In the genomic region with DNA sequence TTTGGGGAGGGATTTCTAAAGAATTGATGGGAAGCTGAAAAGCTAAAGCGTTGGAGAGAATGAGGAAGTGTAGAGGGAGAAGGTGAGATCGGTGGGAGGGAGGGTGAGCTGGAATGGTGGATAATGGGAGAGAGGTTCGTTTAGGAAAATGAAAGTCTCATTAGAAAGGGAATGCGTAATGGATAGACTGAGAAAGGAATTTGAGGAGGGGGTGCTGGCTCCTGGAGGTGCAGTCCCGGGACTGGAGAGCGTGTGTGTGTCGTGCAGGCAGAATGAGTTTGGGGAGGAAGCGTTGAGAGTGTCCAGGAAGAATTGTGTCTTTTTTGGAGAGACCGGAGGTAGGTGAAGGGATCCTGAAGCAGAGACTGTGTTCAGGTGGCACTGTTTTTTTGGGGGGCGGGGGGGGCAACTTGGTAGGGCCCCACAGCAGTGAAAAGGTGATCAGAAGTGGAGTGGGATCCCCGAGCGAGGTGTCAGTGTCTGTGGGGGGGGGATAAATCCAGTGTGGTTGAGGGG, we compare ENCODE assay signal across 8 cellular contexts. TPM values are rescaled to one million over a fixed set of nuclear protein-coding genes. Genes with fewer than 3 reads are reported as not detected.
DNase-seq lines count a peak whose midpoint lies in the region; ATAC-seq, FAIRE-seq and TF ChIP-seq lines count a peak whose summit lies in the region.

No MANE protein-coding gene starts in this region.

- H2BK120ac ChIP-seq in mesenchymal stem cell (ENCODE audit: low read depth, low read length) = peak overlapping the region; percentile 81

- peak overlapping the region in 1 of 2 experiments; percentile 31 for H3K14ac ChIP-seq in mesenchymal stem cell (ENCODE audit: low read length in 2 of 2)

- no peak for FAIRE-seq in K562 (lab: Jason Lieb, UNC)

- H3K36me3 ChIP-seq in heart left ventricle (peaks cover 0 to 2% (median 0%) of the 10 kb centered on the region in 9 donors), K562 (ENCODE audit: control insufficient read depth, insufficient read depth, low read length) (peaks cover 17% of the 10 kb centered on the region; the same call in 2 of the 3 replicates), mesenchymal stem cell (ENCODE audit: control insufficient read depth in 1 of 2, insufficient read depth in 2 of 2, low read depth in 1 of 2, low read length in 2 of 2) (no peaks in the 10 kb centered on the region), aorta (ENCODE audit: control insufficient read depth in 1 of 2, insufficient read depth in 2 of 2, low read length in 1 of 2) (no peaks in the 10 kb centered on the region)

- peaks cover 29% of the 10 kb centered on the region for H4K20me1 ChIP-seq in K562 (replicated peaks; ENCODE audit: control insufficient read depth, insufficient read depth, low read length)

- POLR2A ChIA-PET in K562 (lab: Yijun Ruan, JAX) = interaction anchor here (0.6 to 3.8 kb wide), 7 partner anchors 9 to 84 kb away, joined by 3 to 17 read pairs (median 4); partner anchors contain the start of gene EIF3K

- peak overlapping the region; percentile 61 to 64 for H3K18ac ChIP-seq in mesenchymal stem cell (ENCODE audit: low read depth in 1 of 2, low read length in 2 of 2)

- H3K27me3 ChIP-seq in heart left ventricle (no peaks in the 10 kb centered on the region), K562 (ENCODE audit: control insufficient read depth in 2 of 2, insufficient read depth in 2 of 2, low read length in 2 of 2) (no peaks in the 10 kb centered on the region), mesenchymal stem cell (ENCODE audit: control insufficient read depth in 1 of 2, insufficient read depth in 1 of 2, low read length in 2 of 2) (no peaks in the 10 kb centered on the region), aorta (ENCODE audit: control insufficient read depth in 1 of 2, insufficient read depth in 2 of 2, low read length in 1 of 2) (no peaks in the 10 kb centered on the region)

- TF ChIP-seq CTCF in heart left ventricle (IDR thresholded peaks at IDR 0.05) (no peak), K562 (IDR thresholded peaks at IDR 0.05 in 2 of 3, conservative IDR thresholded peaks at IDR 0.05 in 1 of 3; ENCODE audit: insufficient read depth in 2 of 3, low read depth in 1 of 3, low read length in 3 of 3) (no peak)

- peak overlapping the region; percentile 93 for H2BK5ac ChIP-seq in mesenchymal stem cell (ENCODE audit: low read depth, low read length, poor library complexity, severe bottlenecking)

- DNase-seq in heart left ventricle = no peak
- DNase-seq in left cardiac atrium = no peak
- DNase-seq in K562 (ENCODE audit: extremely low read depth in 1 of 4, low spot score in 3 of 4) = no peak
- no peak for DNase-seq in mesenchymal stem cell
- DNase-seq in aorta = no peak
- DNase-seq in ACHN = no peak
- no peak for DNase-seq in hypothalamus (lab: John Stamatoyannopoulos, UW)

- BruUV-seq in K562 (replicated peaks; lab: Mats Ljungman, UMichigan) = no TSS peak

- H3K27ac ChIP-seq in heart left ventricle = peak overlapping the region; percentile 73 to 99 (median 96)
- H3K27ac ChIP-seq in K562 (ENCODE audit: extremely low read depth, low read depth, low read length) = peak overlapping the region; percentile 61; the same call in 1 of the 3 replicates
- H3K27ac ChIP-seq in mesenchymal stem cell (ENCODE audit: low read length, poor library complexity, severe bottlenecking) = peak overlapping the region; percentile 77
- peak overlapping the region; percentile 95 to 97 for H3K27ac ChIP-seq in aorta (ENCODE audit: low read depth in 1 of 2, low read length in 2 of 2)

- in situ Hi-C loops in K562 (cut with MboI) = no loop called here
- in situ Hi-C loops in ACHN (cut with HindIII; ENCODE audit: low pct_ligation_motif_present, low pct_unique_long_range_greater_than_20kb, low sequenced_read_pairs) = no loop called here

- peak overlapping the region; percentile 62 to 100 (median 92) for H3K4me3 ChIP-seq in heart left ventricle
- H3K4me3 ChIP-seq in K562 = peak overlapping the region; percentile 99
- peak overlapping the region; percentile 62 to 98 for H3K4me3 ChIP-seq in mesenchymal stem cell (ENCODE audit: insufficient read depth in 1 of 2, low read depth in 1 of 2, low read length in 2 of 2)
- peak overlapping the region; percentile 98 to 100 for H3K4me3 ChIP-seq in aorta (ENCODE audit: low read length in 2 of 2)

- H3K4ac ChIP-seq in mesenchymal stem cell (ENCODE audit: low read depth in 1 of 2, low read length in 2 of 2) = peak overlapping the region in 1 of 2 experiments; percentile 75

- H3K4me1 ChIP-seq in heart left ventricle (peaks cover 14 to 52% (median 45%) of the 10 kb centered on the region in 12 donors), K562 (replicated peaks in 1 of 2; ENCODE audit: control insufficient read depth in 2 of 2, insufficient read depth in 2 of 2, low read length in 2 of 2) (peaks cover 38 to 42% of the 10 kb centered on the region in 2 experiments), mesenchymal stem cell (ENCODE audit: control insufficient read depth, insufficient read depth, low read depth, low read length) (peaks cover 16% of the 10 kb centered on the region), aorta (ENCODE audit: control insufficient read depth in 1 of 2, insufficient read depth in 2 of 2, low read length in 2 of 2) (peaks cover 3% of the 10 kb centered on the region in 2 donors)

- TF ChIP-seq POLR2A in heart left ventricle (IDR thresholded peaks at IDR 0.05) (no peak), K562 (conservative IDR thresholded peaks at IDR 0.05) (no peak)

- ATAC-seq in heart left ventricle = no peak
- no peak for ATAC-seq in left cardiac atrium
- ATAC-seq in K562 = no peak
- ATAC-seq in aorta (ENCODE audit: low FRiP score) = no peak
- no peak for ATAC-seq in HG03196 (IDR thresholded peaks at IDR 0.05; ENCODE audit: unreplicated experiment)

- H4K8ac ChIP-seq in mesenchymal stem cell (ENCODE audit: low read length) = no peak overlapping the region

- no peaks in the 10 kb centered on the region for H3K9me1 ChIP-seq in K562 (ENCODE audit: control insufficient read depth, insufficient read depth, low read length)

- no peak overlapping the region for H2BK15ac ChIP-seq in mesenchymal stem cell (ENCODE audit: low read depth, poor library complexity, severe bottlenecking)

- H3K79me2 ChIP-seq in K562 (ENCODE audit: control insufficient read depth, insufficient read depth, low read length) = peaks cover 65% of the 10 kb centered on the region

- H3K4me2 ChIP-seq in K562 (ENCODE audit: insufficient read depth, low read length) (peak overlapping the region; percentile 94), mesenchymal stem cell (ENCODE audit: low read length, poor library complexity, severe bottlenecking) (peak overlapping the region; percentile 85)

- H3K9me3 ChIP-seq in heart left ventricle = no peaks in the 10 kb centered on the region
- H3K9me3 ChIP-seq in K562 (replicated peaks; ENCODE audit: control insufficient read depth, insufficient read depth, low read depth, low read length) = no peaks in the 10 kb centered on the region
- no peaks in the 10 kb centered on the region for H3K9me3 ChIP-seq in mesenchymal stem cell (ENCODE audit: control insufficient read depth, low read length)
- no peaks in the 10 kb centered on the region for H3K9me3 ChIP-seq in aorta (ENCODE audit: control insufficient read depth, low read length)

- CTCF ChIA-PET in K562 (lab: Yijun Ruan, JAX; ENCODE audit: low intra/inter-chr PET ratio) = no interaction called here

- 0 to 1% (median 1%) methylated on average over 12 of the region's 12 CpGs for WGBS in heart left ventricle, 4 donors
- 1% methylated on average over 9 of the region's 12 CpGs for WGBS in K562 (ENCODE audit: insufficient coverage, low coverage, missing lambda C conversion rate)
- 1% methylated on average over 12 of the region's 12 CpGs for WGBS in mesenchymal stem cell
- 0 to 1% methylated on average over 12 of the region's 12 CpGs for WGBS in aorta, 2 donors

- TF ChIP-seq RAD21 in K562 (CRISPR knock-in tag; conservative IDR thresholded peaks at IDR 0.05 in 1 of 2, IDR thresholded peaks at IDR 0.05 in 1 of 2) = no peak

- TF ChIP-seq EP300 in K562 (IDR thresholded peaks at IDR 0.05; ENCODE audit: low read length) = no peak

- H3K79me1 ChIP-seq in mesenchymal stem cell (replicated peaks; ENCODE audit: low read length, poor library complexity, severe bottlenecking) = peaks cover 3% of the 10 kb centered on the region

- intact Hi-C loops in heart left ventricle (cut with DNase I) = loop anchor here in 4 of 10 donors (2.0 to 5.0 kb wide), 7 partner anchors 53 to 203 kb away; partner anchors contain the start of gene ECH1 (in 1 of the 4)
- intact Hi-C loops in left cardiac atrium (cut with DNase I) = loop anchor here (5.0 to 10.0 kb wide), 5 partner anchors 58 to 276 kb away; partner anchors contain the start of genes HNRNPL (in 2 of the 2) and ECH1 (in 1 of the 2)
- intact Hi-C loops in K562 (cut with micrococcal nuclease) = no loop called here
- intact Hi-C loops in aorta (cut with DNase I) = loop anchor here in 1 of 2 donors (2.0 to 5.0 kb wide), 3 partner anchors 44 to 198 kb away; partner anchors contain the start of gene HNRNPL

- peak overlapping the region; percentile 3 for H2AK5ac ChIP-seq in mesenchymal stem cell (ENCODE audit: low read length, severe bottlenecking)

- H4K91ac ChIP-seq in mesenchymal stem cell (ENCODE audit: low read length) = peak overlapping the region; percentile 59

- H3K23ac ChIP-seq in mesenchymal stem cell (ENCODE audit: low read length in 2 of 2) = peak overlapping the region in 1 of 2 experiments; percentile 74

- no peak overlapping the region for H2AFZ ChIP-seq in K562 (ENCODE audit: low read depth, low read length)
- H2AFZ ChIP-seq in mesenchymal stem cell (ENCODE audit: low read depth, low read length) = no peak overlapping the region

- H3K9ac ChIP-seq in K562 (ENCODE audit: insufficient read depth in 1 of 2, low read depth in 2 of 2, low read length in 2 of 2) (peak overlapping the region; percentile 89 to 97; a peak in 3 of 4 replicates), mesenchymal stem cell (ENCODE audit: low read length) (peak overlapping the region; percentile 96)

- peak overlapping the region in 1 of 2 experiments; percentile 50 for H2BK12ac ChIP-seq in mesenchymal stem cell (ENCODE audit: low read length in 2 of 2)

RNA-seq across cellular contexts. Expression of gene ACTN4, which starts 1.4 kb away (rescaled TPM):
- 100 to 1,000 TPM; 124 to 307 (median 154) TPM for total RNA-seq in heart left ventricle
- polyA plus RNA-seq in heart left ventricle = 100 to 1,000 TPM; 100 to 107 TPM
- 100 to 1,000 TPM; 160 to 333 TPM for total RNA-seq in left cardiac atrium
- total RNA-seq in K562 (2011; cell fraction: chromatin; rRNA removed; ENCODE audit: low replicate concordance) = 168 and 288 TPM in 2 replicates
- total RNA-seq in K562 (2011; cell fraction: nucleolus; rRNA removed) = 79.0 and 102 TPM in 2 replicates
- total RNA-seq in K562 (2011; cell fraction: nucleoplasm; rRNA removed) = 99.5 and 155 TPM in 2 replicates
- 159 and 202 TPM in 2 replicates for total RNA-seq in K562 (2014; rRNA removed)
- total RNA-seq in K562 (2014; rRNA removed; fragmentation: Illumina TruSeq; extraction: Trizol) = 67.2 and 80.0 TPM in 2 replicates
- 58.2 and 67.4 TPM in 2 replicates for total RNA-seq in K562 (2015; rRNA removed; fragmentation: Illumina TruSeq; extraction: Trizol)
- total RNA-seq in K562 (2021) = 362 and 385 TPM in 2 replicates
- 130 and 299 TPM in 2 replicates for polyA plus RNA-seq in K562 (2011; rRNA removed)
- 90.1 and 157 TPM in 2 replicates for polyA plus RNA-seq in K562 (2011; cell fraction: cytosol; rRNA removed)
- 395 and 716 TPM in 2 replicates for polyA plus RNA-seq in K562 (2011; cell fraction: nucleus; rRNA removed)
- 444 and 454 TPM in 2 replicates for polyA plus RNA-seq in K562 (2012)
- polyA plus RNA-seq in K562 (2014; fragmentation: Illumina TruSeq; extraction: Trizol) = 149 and 163 TPM in 2 replicates
- polyA plus RNA-seq in K562 (2014; fragmentation: Nextera tagmentation; extraction: Ambion mirVana) = 1 to 10 TPM; 3.1 to 8.4 TPM
- polyA plus RNA-seq in K562 (2014; rRNA removed) = 115 and 125 TPM in 2 replicates
- 140 and 177 TPM in 2 replicates for polyA minus RNA-seq in K562 (2011; rRNA and poly(A)+ RNA removed)
- 135 and 194 TPM in 2 replicates for polyA minus RNA-seq in K562 (2011; cell fraction: cytosol; rRNA and poly(A)+ RNA removed)
- 51.4 and 130 TPM in 2 replicates for polyA minus RNA-seq in K562 (2011; cell fraction: nucleus; rRNA and poly(A)+ RNA removed)
- polyA plus RNA-seq in mesenchymal stem cell (2013, experiment 1 of 2) = 259 TPM
- polyA plus RNA-seq in mesenchymal stem cell (2013, experiment 2 of 2) = 250 TPM
- total RNA-seq in aorta = 1,000 to 10,000 TPM in 1 of 2 donors, 100 to 1,000 TPM in 1; 794 to 1,985 TPM
- 100 to 1,000 TPM; 111 to 163 TPM for polyA plus RNA-seq in aorta

RNA-seq across cellular contexts. Expression of gene EIF3K, which starts 29.9 kb away (rescaled TPM):
- 1,000 to 10,000 TPM in 1 of 9 donors, 100 to 1,000 TPM in 8; 447 to 1,239 (median 596) TPM for total RNA-seq in heart left ventricle
- polyA plus RNA-seq in heart left ventricle = 100 to 1,000 TPM; 761 to 801 TPM
- total RNA-seq in left cardiac atrium = 100 to 1,000 TPM; 515 to 563 TPM
- 131 and 282 TPM in 2 replicates for total RNA-seq in K562 (2011; cell fraction: chromatin; rRNA removed; ENCODE audit: low replicate concordance)
- total RNA-seq in K562 (2011; cell fraction: nucleolus; rRNA removed) = 236 and 263 TPM in 2 replicates
- total RNA-seq in K562 (2011; cell fraction: nucleoplasm; rRNA removed) = 210 and 273 TPM in 2 replicates
- 733 and 769 TPM in 2 replicates for total RNA-seq in K562 (2014; rRNA removed)
- 363 and 429 TPM in 2 replicates for total RNA-seq in K562 (2014; rRNA removed; fragmentation: Illumina TruSeq; extraction: Trizol)
- 589 and 623 TPM in 2 replicates for total RNA-seq in K562 (2015; rRNA removed; fragmentation: Illumina TruSeq; extraction: Trizol)
- total RNA-seq in K562 (2021) = 686 and 693 TPM in 2 replicates
- polyA plus RNA-seq in K562 (2011; rRNA removed) = 387 and 460 TPM in 2 replicates
- 1,168 and 1,898 TPM in 2 replicates for polyA plus RNA-seq in K562 (2011; cell fraction: cytosol; rRNA removed)
- 374 and 383 TPM in 2 replicates for polyA plus RNA-seq in K562 (2011; cell fraction: nucleus; rRNA removed)
- polyA plus RNA-seq in K562 (2012) = 971 and 1,007 TPM in 2 replicates
- 1,607 and 1,827 TPM in 2 replicates for polyA plus RNA-seq in K562 (2014; fragmentation: Illumina TruSeq; extraction: Trizol)
- polyA plus RNA-seq in K562 (2014; fragmentation: Nextera tagmentation; extraction: Ambion mirVana) = 1,000 to 10,000 TPM; 1,193 to 1,486 TPM
- polyA plus RNA-seq in K562 (2014; rRNA removed) = 798 and 985 TPM in 2 replicates
- polyA minus RNA-seq in K562 (2011; rRNA and poly(A)+ RNA removed) = 447 and 499 TPM in 2 replicates
- polyA minus RNA-seq in K562 (2011; cell fraction: cytosol; rRNA and poly(A)+ RNA removed) = 339 and 351 TPM in 2 replicates
- 64.2 and 164 TPM in 2 replicates for polyA minus RNA-seq in K562 (2011; cell fraction: nucleus; rRNA and poly(A)+ RNA removed)
- 221 TPM for polyA plus RNA-seq in mesenchymal stem cell (2013, experiment 1 of 2)
- 218 TPM for polyA plus RNA-seq in mesenchymal stem cell (2013, experiment 2 of 2)
- 100 to 1,000 TPM; 171 to 183 TPM for total RNA-seq in aorta
- 100 to 1,000 TPM; 299 to 445 TPM for polyA plus RNA-seq in aorta

RNA-seq across cellular contexts. Expression of gene MAP4K1, which starts 31.1 kb away (rescaled TPM):
- total RNA-seq in heart left ventricle (1 to 10 TPM; 1.2 to 9.9 (median 2.7) TPM), left cardiac atrium (1 to 10 TPM; 3.1 TPM), K562 (2014; rRNA removed) (0.65 TPM in 1 of 2 replicates, not detected in the other), K562 (2014; rRNA removed; fragmentation: Illumina TruSeq; extraction: Trizol) (0.47 TPM in 1 of 2 replicates, not detected in the other), K562 (2015; rRNA removed; fragmentation: Illumina TruSeq; extraction: Trizol) (0.14 and 0.38 TPM in 2 replicates), K562 (2021) (3.0 and 3.2 TPM in 2 replicates), aorta (10 to 100 TPM in 1 of 2 donors, 1 to 10 TPM in 1; 7.3 to 13.2 TPM)
- polyA plus RNA-seq in heart left ventricle (1 to 10 TPM in 1 of 2 donors, under 1 TPM in 1; 0.69 to 2.7 TPM), K562 (2011; rRNA removed) (0.39 and 0.81 TPM in 2 replicates), K562 (2014; fragmentation: Illumina TruSeq; extraction: Trizol) (0.31 and 0.61 TPM in 2 replicates), K562 (2014; fragmentation: Nextera tagmentation; extraction: Ambion mirVana) (1 to 10 TPM in 1 of 2 experiments, under 1 TPM in 1; 0.99 to 1.4 TPM), K562 (2014; rRNA removed) (0.50 and 0.99 TPM in 2 replicates), aorta (1 to 10 TPM; 1.6 to 2.1 TPM)
- total RNA-seq in K562 (2011; cell fraction: chromatin; rRNA removed; ENCODE audit: low replicate concordance) = 1.7 and 3.2 TPM in 2 replicates
- total RNA-seq in K562 (2011; cell fraction: nucleolus; rRNA removed) = 0.83 and 1.8 TPM in 2 replicates
- total RNA-seq in K562 (2011; cell fraction: nucleoplasm; rRNA removed) = 0.92 and 2.5 TPM in 2 replicates
- 0.50 and 0.69 TPM in 2 replicates for polyA plus RNA-seq in K562 (2011; cell fraction: cytosol; rRNA removed)
- 2.9 and 4.0 TPM in 2 replicates for polyA plus RNA-seq in K562 (2011; cell fraction: nucleus; rRNA removed)
- polyA plus RNA-seq in K562 (2012) = 0.57 and 1.1 TPM in 2 replicates
- 0.27 and 0.91 TPM in 2 replicates for polyA minus RNA-seq in K562 (2011; rRNA and poly(A)+ RNA removed)
- not detected in 2 replicates for polyA minus RNA-seq in K562 (2011; cell fraction: cytosol; rRNA and poly(A)+ RNA removed)
- polyA minus RNA-seq in K562 (2011; cell fraction: nucleus; rRNA and poly(A)+ RNA removed) = 0.56 and 2.3 TPM in 2 replicates
- polyA plus RNA-seq in mesenchymal stem cell (2013, experiment 1 of 2) = 0.14 TPM
- polyA plus RNA-seq in mesenchymal stem cell (2013, experiment 2 of 2) = 0.08 TPM
